13 cellular contexts compared by ENCODE assay signal in the genomic region with DNA sequence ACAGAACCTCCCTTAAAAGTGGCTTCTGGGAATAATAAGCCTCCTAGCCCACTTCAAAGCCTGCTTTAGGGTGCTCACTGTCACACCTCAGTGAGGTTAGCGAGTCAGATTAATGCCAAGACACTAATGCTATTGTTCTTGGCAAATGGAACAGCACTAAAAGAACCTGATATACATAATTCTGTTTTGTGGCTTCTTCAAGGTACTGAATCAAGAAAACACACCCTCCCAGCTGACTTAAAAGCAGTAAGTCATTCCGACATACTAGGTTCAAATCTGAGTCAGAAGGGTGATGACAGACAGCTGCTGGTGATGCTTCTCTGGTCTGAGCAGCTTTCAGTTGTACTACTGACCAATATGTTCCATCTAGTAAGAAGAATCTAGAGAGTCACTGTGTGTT.
DNase-seq lines count a peak whose midpoint lies in the region; FAIRE-seq and TF ChIP-seq lines count a peak whose summit lies in the region.
"Had no signal": no experiment of that assay in that cellular context is flagged by ENCODE, and none has a peak within 500 bp of the region (broad histone marks: within the 10 kb centered on the region; RNA-seq: fewer than 3 reads in every experiment).

No MANE protein-coding gene starts in this region.

- H3K36me3 ChIP-seq in GM23248 (ENCODE audit: low read depth), result no peaks in the 10 kb centered on the region

- no peaks in the 10 kb centered on the region for H3K79me2 ChIP-seq in GM23248 (ENCODE audit: insufficient read depth)

- peak; percentile 0 for DNase-seq in NCI-H82 (lab: John Stamatoyannopoulos, UW)
- DNase-seq in NCI-H82 treated with DMSO at 0.1 percent for 48 hours (lab: John Stamatoyannopoulos, UW; ENCODE audit: unreplicated experiment), result no peak
- peak; percentile 14 for DNase-seq in GM23248
- peak; percentile 68 for DNase-seq in HT1080 (ENCODE audit: low read depth)
- peak; percentile 96 for DNase-seq in renal cortical epithelial cell (ENCODE audit: low read depth)
- no peak for DNase-seq in H54 (ENCODE audit: insufficient read length, low spot score)
- no peak for DNase-seq in NCI-H2196 treated with DMSO at 0.1 percent for 48 hours (lab: John Stamatoyannopoulos, UW; ENCODE audit: unreplicated experiment)
- no peak for DNase-seq in globus pallidus (ENCODE audit: low spot score)
- DNase-seq: cerebellar nuclear complex, SJCRH30, trophoblast cell had no signal

- no peak for FAIRE-seq in H54 (lab: Jason Lieb, UNC)
- FAIRE-seq: A204.1 had no signal

- no peak overlapping the region for H3K27ac ChIP-seq in GM23248
- H3K27ac ChIP-seq: HL-60, SJCRH30 had no signal

- H2AFZ ChIP-seq in GM23248, result no peak overlapping the region

- no peak overlapping the region for H3K4me3 ChIP-seq in GM23248
- H3K4me3 ChIP-seq: SJCRH30 had no signal

- no peaks in the 10 kb centered on the region for H3K9me3 ChIP-seq in GM23248 (ENCODE audit: low read depth)
- H3K9me3 ChIP-seq: SJCRH30 had no signal

- no peaks in the 10 kb centered on the region for H4K20me1 ChIP-seq in GM23248 (ENCODE audit: insufficient read depth)

- WGBS in GM23248 (ENCODE audit: low coverage in 1 of 2, low lambda C conversion rate in 2 of 2, missing lambda C conversion rate in 2 of 2), 2 experiments, result 96 to 97% methylated on average over 2 of the region's 2 CpGs

- no peaks in the 10 kb centered on the region for H3F3A ChIP-seq in GM23248 (ENCODE audit: insufficient read depth)

- no peak overlapping the region for H3K9ac ChIP-seq in GM23248

- H3K9me2 ChIP-seq in GM23248 (ENCODE audit: insufficient read depth), result no peaks in the 10 kb centered on the region

- in situ Hi-C loops in GM23248 (cut with MboI), result no loop called here

- H3K27me3 ChIP-seq in GM23248 (replicated peaks; ENCODE audit: insufficient read depth), result no peaks in the 10 kb centered on the region
- H3K27me3 ChIP-seq: SJCRH30 had no signal

- no peak for TF ChIP-seq POLR2A in H54 (IDR thresholded peaks at IDR 0.05; ENCODE audit: low read depth, low read length)

- no peak overlapping the region for H3K4me2 ChIP-seq in GM23248 (ENCODE audit: unreplicated experiment)

- no peaks in the 10 kb centered on the region for H3K4me1 ChIP-seq in GM23248 (ENCODE audit: insufficient read depth)

Comparison
In these comparisons a context has a peak if more than half of its experiments do, and no peak if none do; other contexts are left out.
1. DNase-seq: peak in NCI-H82 (single experiment), GM23248 (single experiment), HT1080 (single experiment) and renal cortical epithelial cell (single experiment); none in NCI-H82 treated with DMSO at 0.1 percent for 48 hours (single experiment), H54 (single experiment), NCI-H2196 treated with DMSO at 0.1 percent for 48 hours (single experiment) and globus pallidus (single experiment).